In the genomic region with DNA sequence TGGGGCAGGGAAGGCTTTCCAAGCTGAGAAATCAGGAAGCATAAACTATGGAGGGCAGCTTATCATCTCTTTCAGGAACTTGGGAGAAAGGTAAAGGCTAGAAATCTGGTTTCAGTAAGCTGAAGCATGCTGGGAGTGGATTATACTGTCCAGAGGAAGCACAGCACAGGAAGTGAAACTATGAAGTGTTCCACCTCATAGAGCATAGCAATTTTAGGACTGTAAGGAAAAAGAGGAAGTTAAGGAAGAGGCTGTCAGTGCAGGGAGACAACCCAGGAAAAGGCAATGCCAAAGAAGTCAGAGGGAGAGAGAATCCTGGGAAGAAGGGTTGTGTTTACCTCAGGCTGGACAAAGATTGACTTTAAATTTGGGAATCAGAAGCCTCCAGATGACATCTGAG, we compare ENCODE assay signal across 17 cellular contexts. TPM values are rescaled to one million over a fixed set of nuclear protein-coding genes. Genes with fewer than 3 reads are reported as not detected.
DNase-seq lines count a peak whose midpoint lies in the region; ATAC-seq, FAIRE-seq and TF ChIP-seq lines count a peak whose summit lies in the region.
"Had no signal": no experiment of that assay in that cellular context is flagged by ENCODE, and none has a peak within 500 bp of the region (broad histone marks: within the 10 kb centered on the region; RNA-seq: fewer than 3 reads in every experiment).

No MANE protein-coding gene starts in this region.

- H3K79me2 ChIP-seq in Loucy (ENCODE audit: insufficient read depth, low read length) (no peaks in the 10 kb centered on the region), GM12878 (ENCODE audit: control insufficient read depth, insufficient read depth, low read length) (no peaks in the 10 kb centered on the region), trophoblast cell (ENCODE audit: control insufficient read depth, insufficient read depth, low read length, poor library complexity) (no peaks in the 10 kb centered on the region)

- TF ChIP-seq POLR2A in GM12892 (IDR thresholded peaks at IDR 0.05; ENCODE audit: low read depth, low read length) (no peak), GM12878 (IDR thresholded peaks at IDR 0.05; ENCODE audit: low read depth, low read length) (no peak)

- H3K4me3 ChIP-seq in Loucy (ENCODE audit: low read length, poor library complexity, severe bottlenecking): no peak overlapping the region
- H3K4me3 ChIP-seq in GM12878: no peak overlapping the region
- H3K4me3 ChIP-seq in trophoblast cell (ENCODE audit: low read depth, low read length): no peak overlapping the region
- no peak overlapping the region for H3K4me3 ChIP-seq in CD8-positive, alpha-beta T cell (ENCODE audit: low read depth, low read length)
- H3K4me3 ChIP-seq: body of pancreas had no signal

- H3F3A ChIP-seq in Loucy (ENCODE audit: low read depth): no peaks in the 10 kb centered on the region

- peaks cover 8% of the 10 kb centered on the region for H3K27me3 Mint-ChIP-seq in CD8-positive, alpha-beta T cell (ENCODE audit: low read depth)
- H3K27me3 Mint-ChIP-seq in T-helper 2 cell treated with Interferon-gamma antibody and Interleukin-4, amounts not matched to agents 5 μg/mL and 100 μg/mL, for 36 hours (ENCODE audit: low read depth): no peaks in the 10 kb centered on the region

- H3K27me3 ChIP-seq in Loucy (ENCODE audit: insufficient read depth, low read length, poor library complexity, severe bottlenecking) (no peaks in the 10 kb centered on the region), GM12878 (replicated peaks in 1 of 2; ENCODE audit: control insufficient read depth in 2 of 2, insufficient read depth in 2 of 2, low read length in 1 of 2) (no peaks in the 10 kb centered on the region), trophoblast cell (ENCODE audit: insufficient read depth, low read length) (no peaks in the 10 kb centered on the region)
- H3K27me3 ChIP-seq in CD8-positive, alpha-beta T cell (ENCODE audit: insufficient read depth, low read length): no peaks in the 10 kb centered on the region
- H3K27me3 ChIP-seq: body of pancreas had no signal

- H2AFZ ChIP-seq in Loucy (ENCODE audit: low read length) (peak overlapping the region; percentile 59; the same call in 1 of the 2 replicates), GM12878 (ENCODE audit: control insufficient read depth, low read depth, low read length) (no peak overlapping the region), trophoblast cell (ENCODE audit: insufficient read depth, low read length, poor library complexity) (no peak overlapping the region)

- H4K20me1 ChIP-seq in Loucy (ENCODE audit: insufficient read depth, low read length, poor library complexity, severe bottlenecking) (no peaks in the 10 kb centered on the region), GM12878 (ENCODE audit: control insufficient read depth, insufficient read depth) (no peaks in the 10 kb centered on the region)

- H3K9ac ChIP-seq in Loucy (ENCODE audit: low read depth, low read length, poor library complexity, severe bottlenecking) (no peak overlapping the region), GM12878 (ENCODE audit: control insufficient read depth, insufficient read depth, low read length) (no peak overlapping the region), trophoblast cell (ENCODE audit: low read length) (no peak overlapping the region)

- FAIRE-seq in GM12892 (lab: Jason Lieb, UNC) (peak; percentile 33), GM12878 (lab: Jason Lieb, UNC) (no peak)
- FAIRE-seq: endometrium, H1 had no signal

- in situ Hi-C loops in GM12878 (cut with MboI): no loop called here

- no peak overlapping the region for H3K27ac Mint-ChIP-seq in CD8-positive, alpha-beta T cell
- no peak overlapping the region for H3K27ac Mint-ChIP-seq in T-helper 2 cell treated with Interferon-gamma antibody and Interleukin-4, amounts not matched to agents 5 μg/mL and 100 μg/mL, for 36 hours
- H3K27ac Mint-ChIP-seq: activated T-helper 17 cell treated with anti-CD3 and anti-CD28 coated beads, Interleukin-2, amount 50 U/mL, for 72 hours had no signal

- no peak overlapping the region for H3K27ac ChIP-seq in GM12878 (ENCODE audit: control insufficient read depth, insufficient read depth)
- no peak overlapping the region for H3K27ac ChIP-seq in trophoblast cell (ENCODE audit: low read depth, low read length)
- no peak overlapping the region for H3K27ac ChIP-seq in CD8-positive, alpha-beta T cell (ENCODE audit: low read depth, low read length)
- H3K27ac ChIP-seq: body of pancreas had no signal

- no peaks in the 10 kb centered on the region for H3K79me1 ChIP-seq in trophoblast cell (ENCODE audit: low read length)

- H2AK5ac ChIP-seq in trophoblast cell (ENCODE audit: low read length): no peak overlapping the region

- H3K14ac ChIP-seq in trophoblast cell (ENCODE audit: low read length): no peak overlapping the region

- no peak overlapping the region for H2BK12ac ChIP-seq in trophoblast cell (ENCODE audit: low read length)

- POLR2A ChIA-PET in GM12878 (lab: Charles Lee): no interaction called here
- POLR2A ChIA-PET in CD8-positive, alpha-beta T cell (lab: Charles Lee): no interaction called here

- TF ChIP-seq RAD21 in GM12878 (IDR thresholded peaks at IDR 0.05; ENCODE audit: insufficient read depth, low read depth, low read length): no peak

- DNase-seq in GM12892 (ENCODE audit: insufficient read length) (no peak), GM12878 (ENCODE audit: low read depth, low spot score) (no peak), trophoblast cell (peak in 1 of 2 donors; percentile 12), NCI-H2196 treated with DMSO at 0.1 percent for 48 hours (lab: John Stamatoyannopoulos, UW; ENCODE audit: unreplicated experiment) (no peak)
- no peak for DNase-seq in CD8-positive, alpha-beta T cell
- no peak for DNase-seq in T-helper 2 cell treated with Interferon-gamma antibody and Interleukin-4, amounts not matched to agents 5 μg/mL and 100 μg/mL, for 36 hours (ENCODE audit: low spot score)
- DNase-seq: body of pancreas; NCI-H187; NCI-H69; posterior cingulate gyrus; stimulated activated naive CD4-positive, alpha-beta T cell; SW 1271 had no signal

- peak; percentile 60 for ATAC-seq in GM12878
- ATAC-seq in GM21447 (IDR thresholded peaks at IDR 0.05; ENCODE audit: unreplicated experiment): no peak
- ATAC-seq in CD8-positive, alpha-beta T cell: no peak
- ATAC-seq: activated T-helper 17 cell treated with anti-CD3 and anti-CD28 coated beads, Interleukin-2, amount 50 U/mL, for 72 hours; body of pancreas had no signal

- TF ChIP-seq CTCF in Loucy (conservative IDR thresholded peaks at IDR 0.05; ENCODE audit: low read length) (no peak), GM12878 (IDR thresholded peaks at IDR 0.05 in 2 of 3, conservative IDR thresholded peaks at IDR 0.05 in 1 of 3; ENCODE audit: control insufficient read depth in 2 of 3, extremely low read depth in 1 of 3, insufficient read depth in 1 of 3, low read depth in 3 of 3, low read length in 3 of 3) (no peak)
- TF ChIP-seq CTCF in CD8-positive, alpha-beta T cell (IDR thresholded peaks at IDR 0.05): no peak

- H4K12ac ChIP-seq in trophoblast cell (ENCODE audit: low read depth, low read length): no peak overlapping the region

- H3K4ac ChIP-seq in trophoblast cell (ENCODE audit: low read depth, low read length): no peak overlapping the region

- intact Hi-C loops in GM12878 (cut with micrococcal nuclease; ENCODE audit: unreplicated experiment): no loop called here
- intact Hi-C loops in CD8-positive, alpha-beta T cell (cut with DNase I, micrococcal nuclease): no loop called here

- BruUV-seq in GM12878 (replicated peaks; lab: Mats Ljungman, UMichigan): no TSS peak

- H2BK5ac ChIP-seq in trophoblast cell (ENCODE audit: low read depth, low read length, poor library complexity): no peak overlapping the region

- peaks cover 2% of the 10 kb centered on the region for H3K9me3 Mint-ChIP-seq in CD8-positive, alpha-beta T cell
- no peaks in the 10 kb centered on the region for H3K9me3 Mint-ChIP-seq in T-helper 2 cell treated with Interferon-gamma antibody and Interleukin-4, amounts not matched to agents 5 μg/mL and 100 μg/mL, for 36 hours
- H3K9me3 Mint-ChIP-seq: activated T-helper 17 cell treated with anti-CD3 and anti-CD28 coated beads, Interleukin-2, amount 50 U/mL, for 72 hours had no signal

- H3K4me3 Mint-ChIP-seq in CD8-positive, alpha-beta T cell: no peak overlapping the region
- no peak overlapping the region for H3K4me3 Mint-ChIP-seq in T-helper 2 cell treated with Interferon-gamma antibody and Interleukin-4, amounts not matched to agents 5 μg/mL and 100 μg/mL, for 36 hours
- H3K4me3 Mint-ChIP-seq: activated T-helper 17 cell treated with anti-CD3 and anti-CD28 coated beads, Interleukin-2, amount 50 U/mL, for 72 hours had no signal

- H3K9me3 ChIP-seq in Loucy (ENCODE audit: insufficient read depth, low read depth, low read length) (no peaks in the 10 kb centered on the region), GM12878 (replicated peaks; ENCODE audit: control insufficient read depth, insufficient read depth, low read length) (no peaks in the 10 kb centered on the region), trophoblast cell (ENCODE audit: insufficient read depth, low read depth, low read length) (no peaks in the 10 kb centered on the region)
- no peaks in the 10 kb centered on the region for H3K9me3 ChIP-seq in CD8-positive, alpha-beta T cell (ENCODE audit: low read length)
- H3K9me3 ChIP-seq: body of pancreas had no signal

- no peaks in the 10 kb centered on the region for H3K4me1 ChIP-seq in Loucy (ENCODE audit: insufficient read depth, low read length, poor library complexity, severe bottlenecking)
- H3K4me1 ChIP-seq in GM12878 (ENCODE audit: control insufficient read depth, insufficient read depth, low read length): peaks cover 3% of the 10 kb centered on the region; the same call in 1 of the 2 replicates
- no peaks in the 10 kb centered on the region for H3K4me1 ChIP-seq in trophoblast cell (ENCODE audit: control insufficient read depth in 1 of 2, insufficient read depth in 2 of 2, low read length in 2 of 2)
- H3K4me1 ChIP-seq in CD8-positive, alpha-beta T cell (ENCODE audit: insufficient read depth, low read length): no peaks in the 10 kb centered on the region
- H3K4me1 ChIP-seq: body of pancreas had no signal

- RAD21 ChIA-PET in GM12878 (lab: Charles Lee; ENCODE audit: unreplicated experiment): no interaction called here

- no peak overlapping the region for H4K91ac ChIP-seq in trophoblast cell (ENCODE audit: low read depth, low read length)

- H3K18ac ChIP-seq in trophoblast cell (ENCODE audit: low read length): no peak overlapping the region

- H3K36me3 ChIP-seq in Loucy (ENCODE audit: insufficient read depth, low read length) (no peaks in the 10 kb centered on the region), GM12878 (ENCODE audit: control insufficient read depth in 2 of 2, insufficient read depth in 2 of 2, low read length in 1 of 2) (no peaks in the 10 kb centered on the region), trophoblast cell (ENCODE audit: control insufficient read depth in 1 of 2, insufficient read depth in 2 of 2, low read length in 2 of 2) (no peaks in the 10 kb centered on the region)
- no peaks in the 10 kb centered on the region for H3K36me3 ChIP-seq in CD8-positive, alpha-beta T cell (ENCODE audit: insufficient read depth, low read length)

- H3K23ac ChIP-seq in trophoblast cell (ENCODE audit: low read length): no peak overlapping the region

- CTCF ChIA-PET in GM12878 (lab: Yijun Ruan, JAX): no interaction called here
- CTCF ChIA-PET in CD8-positive, alpha-beta T cell (lab: Charles Lee): no interaction called here

- no peaks in the 10 kb centered on the region for H3K36me3 Mint-ChIP-seq in CD8-positive, alpha-beta T cell
- no peaks in the 10 kb centered on the region for H3K36me3 Mint-ChIP-seq in T-helper 2 cell treated with Interferon-gamma antibody and Interleukin-4, amounts not matched to agents 5 μg/mL and 100 μg/mL, for 36 hours (ENCODE audit: low read depth)

- no peaks in the 10 kb centered on the region for H3K4me1 Mint-ChIP-seq in CD8-positive, alpha-beta T cell (ENCODE audit: low read depth)
- H3K4me1 Mint-ChIP-seq in T-helper 2 cell treated with Interferon-gamma antibody and Interleukin-4, amounts not matched to agents 5 μg/mL and 100 μg/mL, for 36 hours (ENCODE audit: low read depth): peaks cover 3% of the 10 kb centered on the region
- H3K4me1 Mint-ChIP-seq: activated T-helper 17 cell treated with anti-CD3 and anti-CD28 coated beads, Interleukin-2, amount 50 U/mL, for 72 hours had no signal

- H3K4me2 ChIP-seq in Loucy (ENCODE audit: low read depth, low read length, poor library complexity, severe bottlenecking) (no peak overlapping the region), GM12878 (ENCODE audit: control insufficient read depth, insufficient read depth) (no peak overlapping the region), trophoblast cell (ENCODE audit: low read length) (no peak overlapping the region)

- no peak for TF ChIP-seq EP300 in GM12878 (IDR thresholded peaks at IDR 0.05; ENCODE audit: borderline replicate concordance in 1 of 2, control insufficient read depth in 1 of 2, low read depth in 2 of 2, low read length in 2 of 2)

- peak overlapping the region; percentile 23 for H4K8ac ChIP-seq in trophoblast cell (ENCODE audit: low read depth, low read length)

- H3K9me2 ChIP-seq in Loucy (replicated peaks; ENCODE audit: low read depth, low read length): no peaks in the 10 kb centered on the region

- SMC1A ChIA-PET in GM12878 (lab: Charles Lee; ENCODE audit: uncharacterized antibody, unreplicated experiment): no interaction called here

- no peak overlapping the region for H2BK120ac ChIP-seq in trophoblast cell (ENCODE audit: insufficient read depth, low read length, poor library complexity)

RNA-seq across cellular contexts. Expression of a gene that starts 51.9 kb away (rescaled TPM):
- polyA plus RNA-seq in GM12892 (2012; ENCODE audit: missing spikeins): not detected
- 1.0 and 1.5 TPM in 2 replicates for total RNA-seq in GM12878 (2013; cell fraction: nucleolus; rRNA removed)
- total RNA-seq in GM12878 (2014; rRNA removed): not detected in 2 replicates
- not detected in 2 replicates for total RNA-seq in GM12878 (2014; rRNA removed; fragmentation: Illumina TruSeq; extraction: Trizol)
- total RNA-seq in GM12878 (2021): 0.24 and 0.33 TPM in 2 replicates
- polyA plus RNA-seq in GM12878 (2011; ENCODE audit: low read depth): not detected
- 0.89 and 1.2 TPM in 2 replicates for polyA plus RNA-seq in GM12878 (2011; rRNA removed)
- polyA plus RNA-seq in GM12878 (2011; cell fraction: cytosol; rRNA removed): 1.1 and 1.3 TPM in 2 replicates
- polyA plus RNA-seq in GM12878 (2011; cell fraction: nucleus; rRNA removed): 1.3 and 1.5 TPM in 2 replicates
- polyA plus RNA-seq in GM12878 (2012): not detected in 2 replicates
- polyA plus RNA-seq in GM12878 (2014; fragmentation: Illumina TruSeq; extraction: Trizol): not detected in 2 replicates
- polyA plus RNA-seq in GM12878 (2014; fragmentation: Nextera tagmentation; extraction: Ambion mirVana): not detected
- not detected in 2 replicates for polyA plus RNA-seq in GM12878 (2014; rRNA removed)
- under 1 TPM; 0.27 to 0.37 TPM for polyA plus RNA-seq in GM12878 (2016; fragmentation: Nextera tagmentation; extraction: Ambion mirVana)
- 0.88 and 2.0 TPM in 2 replicates for polyA minus RNA-seq in GM12878 (2011; rRNA and poly(A)+ RNA removed)
- polyA minus RNA-seq in GM12878 (2011; cell fraction: cytosol; rRNA and poly(A)+ RNA removed): 1.3 and 2.5 TPM in 2 replicates
- polyA minus RNA-seq in GM12878 (2011; cell fraction: nucleus; rRNA and poly(A)+ RNA removed): 0.86 and 1.2 TPM in 2 replicates
- polyA plus RNA-seq in trophoblast cell (2013): 6.6 and 7.5 TPM in 2 replicates
- not detected for total RNA-seq in CD8-positive, alpha-beta T cell
- total RNA-seq: activated T-helper 17 cell treated with anti-CD3 and anti-CD28 coated beads, Interleukin-2, amount 50 U/mL, for 72 hours had no signal
